Comparison of ENCODE assay signal across 13 cellular contexts in the genomic region with DNA sequence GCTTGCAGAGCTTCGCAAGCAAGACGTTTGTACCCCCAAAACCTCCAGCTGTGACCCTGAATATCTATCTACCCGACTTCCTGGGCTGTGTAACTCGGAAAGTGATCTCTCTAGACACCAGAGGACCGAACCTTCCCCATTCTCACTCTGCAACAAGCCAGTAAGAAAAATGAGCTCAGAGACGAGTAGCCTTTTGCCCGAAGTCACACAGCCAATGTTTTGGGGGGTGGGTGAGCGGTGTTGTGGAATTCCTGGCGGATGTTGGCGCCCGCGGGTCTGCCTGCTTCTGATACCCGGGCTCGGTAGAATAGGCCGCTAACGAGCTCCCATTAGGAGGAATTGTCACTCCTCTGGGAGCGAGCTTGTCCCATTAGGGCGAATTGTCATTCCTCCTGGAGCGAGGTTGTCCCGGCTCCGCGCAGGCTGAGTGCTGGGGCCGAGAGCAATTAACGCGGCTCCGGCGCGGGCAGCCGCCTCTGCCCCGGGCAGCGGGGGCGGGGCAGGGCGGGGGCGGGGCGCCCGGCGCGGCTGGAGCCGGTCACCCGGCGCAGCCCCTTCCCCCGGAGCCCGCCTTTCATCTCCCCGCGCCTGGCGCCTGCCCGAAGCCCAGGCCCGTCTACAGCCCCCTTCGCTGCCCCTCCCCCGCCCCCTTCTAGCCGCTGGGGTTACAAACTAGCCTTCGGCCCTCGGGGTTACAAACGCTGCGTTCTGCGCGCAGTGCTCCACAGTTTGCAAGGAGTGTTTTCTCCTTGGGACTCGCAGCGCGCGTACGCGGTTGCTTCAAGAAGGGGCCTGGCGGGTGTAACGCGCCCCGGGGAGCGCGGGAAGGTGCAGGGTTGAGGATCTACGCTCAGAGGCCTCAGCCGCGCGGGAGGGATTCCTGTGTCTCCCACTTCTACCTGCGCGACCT. TPM values are rescaled to one million over a fixed set of nuclear protein-coding genes. Genes with fewer than 3 reads are reported as not detected.
DNase-seq lines count a peak whose midpoint lies in the region; ATAC-seq, FAIRE-seq and TF ChIP-seq lines count a peak whose summit lies in the region.
"Had no signal": no experiment of that assay in that cellular context is flagged by ENCODE, and none has a peak within 500 bp of the region (broad histone marks: within the 10 kb centered on the region; RNA-seq: fewer than 3 reads in every experiment).

No MANE protein-coding gene starts in this region.

- no peaks in the 10 kb centered on the region for H3K9me3 Mint-ChIP-seq in activated naive CD8-positive, alpha-beta T cell (ENCODE audit: low read depth)
- H3K9me3 Mint-ChIP-seq in activated naive CD8-positive, alpha-beta T cell treated with anti-CD3 and anti-CD28 coated beads, Interleukin-2, amount 50 U/mL, for 24 hours = no peaks in the 10 kb centered on the region
- peaks cover 2% of the 10 kb centered on the region for H3K9me3 Mint-ChIP-seq in activated CD8-positive, alpha-beta memory T cell treated with anti-CD3 and anti-CD28 coated beads, Interleukin-2, amount 10 ng/mL, durations not matched to agents 7 days and 5 days (ENCODE audit: low read depth)

- in situ Hi-C loops in astrocyte of the cerebellum (cut with HindIII; ENCODE audit: low sequenced_read_pairs) = no loop called here

- no peaks in the 10 kb centered on the region for H4K20me1 ChIP-seq in keratinocyte (ENCODE audit: control insufficient read depth, extremely low read depth, insufficient read depth, low read length)

- peaks cover 61% of the 10 kb centered on the region for H3K27me3 Mint-ChIP-seq in activated naive CD8-positive, alpha-beta T cell
- peaks cover 77% of the 10 kb centered on the region for H3K27me3 Mint-ChIP-seq in activated naive CD8-positive, alpha-beta T cell treated with anti-CD3 and anti-CD28 coated beads, Interleukin-2, amount 50 U/mL, for 24 hours
- peaks cover 76% of the 10 kb centered on the region for H3K27me3 Mint-ChIP-seq in activated CD8-positive, alpha-beta memory T cell treated with anti-CD3 and anti-CD28 coated beads, Interleukin-2, amount 10 ng/mL, durations not matched to agents 7 days and 5 days

- dilution Hi-C loops in keratinocyte (cut with MboI; ENCODE audit: extremely low pct_ligation_motif_present, low sequenced_read_pairs) = no loop called here

- ATAC-seq in activated naive CD8-positive, alpha-beta T cell treated with anti-CD3 and anti-CD28 coated beads, Interleukin-2, amount 50 U/mL, for 24 hours = no peak
- no peak for ATAC-seq in thoracic aorta (ENCODE audit: insufficient number of reproducible peaks, low FRiP score, low read depth)
- ATAC-seq in activated CD8-positive, alpha-beta memory T cell treated with anti-CD3 and anti-CD28 coated beads, Interleukin-2, amount 10 ng/mL, durations not matched to agents 7 days and 5 days = no peak

- no peak overlapping the region for H3K9ac ChIP-seq in keratinocyte (ENCODE audit: control insufficient read depth, extremely low read depth, insufficient read depth, low read length)

- no peaks in the 10 kb centered on the region for H3K9me1 ChIP-seq in keratinocyte (ENCODE audit: control insufficient read depth, extremely low read depth, insufficient read depth, low read length)

- DNase-seq in activated naive CD8-positive, alpha-beta T cell treated with anti-CD3 and anti-CD28 coated beads, Interleukin-2, amount 50 U/mL, for 24 hours = no peak
- no peak for DNase-seq in astrocyte of the cerebellum (ENCODE audit: low read depth)
- no peak for DNase-seq in keratinocyte (ENCODE audit: low read depth, low spot score)
- no peak for DNase-seq in thoracic aorta (ENCODE audit: low spot score)
- no peak for DNase-seq in NCI-H2107 treated with DMSO at 0.1 percent for 48 hours (lab: John Stamatoyannopoulos, UW; ENCODE audit: unreplicated experiment)
- DNase-seq in activated CD8-positive, alpha-beta memory T cell treated with anti-CD3 and anti-CD28 coated beads, Interleukin-2, amount 10 ng/mL, durations not matched to agents 7 days and 5 days = no peak
- no peak for DNase-seq in Ammon's horn (ENCODE audit: low spot score)
- DNase-seq: activated CD8-positive, alpha-beta memory T cell treated with anti-CD3 and anti-CD28 coated beads, Interleukin-2, amount 50 U/mL, for 4 hours; GOT3; MM.1S; stimulated activated CD4-positive, alpha-beta T cell treated with anti-CD3 and anti-CD28 coated beads, Interleukin-2, amount 100 ng/mL, for 48 hours; T1000 had no signal

- peaks cover 45% of the 10 kb centered on the region for H3K27me3 ChIP-seq in keratinocyte (ENCODE audit: control insufficient read depth, extremely low read depth, insufficient read depth, low read length)
- peaks cover 15% of the 10 kb centered on the region for H3K27me3 ChIP-seq in thoracic aorta (replicated peaks; ENCODE audit: insufficient read depth)

- peak overlapping the region; percentile 46 for H3K4me3 Mint-ChIP-seq in activated naive CD8-positive, alpha-beta T cell
- no peak overlapping the region for H3K4me3 Mint-ChIP-seq in activated naive CD8-positive, alpha-beta T cell treated with anti-CD3 and anti-CD28 coated beads, Interleukin-2, amount 50 U/mL, for 24 hours
- H3K4me3 Mint-ChIP-seq in activated CD8-positive, alpha-beta memory T cell treated with anti-CD3 and anti-CD28 coated beads, Interleukin-2, amount 10 ng/mL, durations not matched to agents 7 days and 5 days = no peak overlapping the region

- peaks cover 2% of the 10 kb centered on the region for H3K79me2 ChIP-seq in keratinocyte (ENCODE audit: control insufficient read depth, insufficient read depth, low read length)

- H3K36me3 Mint-ChIP-seq in activated naive CD8-positive, alpha-beta T cell = no peaks in the 10 kb centered on the region
- no peaks in the 10 kb centered on the region for H3K36me3 Mint-ChIP-seq in activated naive CD8-positive, alpha-beta T cell treated with anti-CD3 and anti-CD28 coated beads, Interleukin-2, amount 50 U/mL, for 24 hours (ENCODE audit: low read depth)
- peaks cover 5% of the 10 kb centered on the region for H3K36me3 Mint-ChIP-seq in activated CD8-positive, alpha-beta memory T cell treated with anti-CD3 and anti-CD28 coated beads, Interleukin-2, amount 10 ng/mL, durations not matched to agents 7 days and 5 days

- TF ChIP-seq CTCF in astrocyte of the cerebellum (IDR thresholded peaks at IDR 0.05; ENCODE audit: low read depth, low read length, missing control alignments) = no peak
- no peak for TF ChIP-seq CTCF in keratinocyte (optimal IDR thresholded peaks at IDR 0.05 in 1 of 3, IDR thresholded peaks at IDR 0.05 in 1 of 3, conservative IDR thresholded peaks at IDR 0.05 in 1 of 3; ENCODE audit: extremely low read depth in 1 of 3, insufficient read depth in 2 of 3, low read length in 3 of 3)
- no peak for TF ChIP-seq CTCF in thoracic aorta (IDR thresholded peaks at IDR 0.05)

- no peak overlapping the region for H2AFZ ChIP-seq in keratinocyte (ENCODE audit: control insufficient read depth, low read length)

- H3K36me3 ChIP-seq in keratinocyte (ENCODE audit: control insufficient read depth in 2 of 2, extremely low read depth in 1 of 2, insufficient read depth in 2 of 2, low read length in 2 of 2) (no peaks in the 10 kb centered on the region), thoracic aorta (no peaks in the 10 kb centered on the region)

- H3K27ac ChIP-seq in keratinocyte (ENCODE audit: control insufficient read depth, insufficient read depth, low read length) (no peak overlapping the region), thoracic aorta (no peak overlapping the region)

- peaks cover 21% of the 10 kb centered on the region for H3K4me1 Mint-ChIP-seq in activated naive CD8-positive, alpha-beta T cell (ENCODE audit: low read depth)
- H3K4me1 Mint-ChIP-seq in activated naive CD8-positive, alpha-beta T cell treated with anti-CD3 and anti-CD28 coated beads, Interleukin-2, amount 50 U/mL, for 24 hours = peaks cover 7% of the 10 kb centered on the region
- peaks cover 2% of the 10 kb centered on the region for H3K4me1 Mint-ChIP-seq in activated CD8-positive, alpha-beta memory T cell treated with anti-CD3 and anti-CD28 coated beads, Interleukin-2, amount 10 ng/mL, durations not matched to agents 7 days and 5 days

- H3K4me1 ChIP-seq in keratinocyte (ENCODE audit: control insufficient read depth, extremely low read depth, insufficient read depth, low read length) (peaks cover 18% of the 10 kb centered on the region), thoracic aorta (ENCODE audit: control insufficient read depth in 1 of 2, low read depth in 2 of 2) (peaks cover 10 to 24% of the 10 kb centered on the region in 2 donors)

- FAIRE-seq in keratinocyte (lab: Jason Lieb, UNC) = no peak

- H3K27ac Mint-ChIP-seq in activated naive CD8-positive, alpha-beta T cell = no peak overlapping the region
- H3K27ac Mint-ChIP-seq in activated naive CD8-positive, alpha-beta T cell treated with anti-CD3 and anti-CD28 coated beads, Interleukin-2, amount 50 U/mL, for 24 hours = no peak overlapping the region
- H3K27ac Mint-ChIP-seq in activated CD8-positive, alpha-beta memory T cell treated with anti-CD3 and anti-CD28 coated beads, Interleukin-2, amount 10 ng/mL, durations not matched to agents 7 days and 5 days = no peak overlapping the region

- H3K9me3 ChIP-seq in keratinocyte (ENCODE audit: control insufficient read depth, low read depth, low read length) = no peaks in the 10 kb centered on the region
- H3K9me3 ChIP-seq in thoracic aorta = no peaks in the 10 kb centered on the region

- H3K4me3 ChIP-seq in astrocyte of the cerebellum (ENCODE audit: low read depth, low read length) = peak overlapping the region; percentile 35
- peak overlapping the region; percentile 18 to 43 (median 32) for H3K4me3 ChIP-seq in keratinocyte (ENCODE audit: control insufficient read depth in 2 of 3, extremely low read depth in 1 of 3, insufficient read depth in 2 of 3, low read depth in 1 of 3, low read length in 3 of 3)
- H3K4me3 ChIP-seq in thoracic aorta = peak overlapping the region; percentile 47

- peak overlapping the region; percentile 71 for H3K4me2 ChIP-seq in keratinocyte (ENCODE audit: control insufficient read depth, extremely low read depth, insufficient read depth, low read depth, low read length)

- CTCF ChIA-PET in activated CD8-positive, alpha-beta memory T cell treated with anti-CD3 and anti-CD28 coated beads, Interleukin-2, amount 10 ng/mL, durations not matched to agents 7 days and 5 days (lab: Charles Lee) = no interaction called here

RNA-seq across cellular contexts. Expression of a gene that starts 3.5 kb away (rescaled TPM):
- 2.7 to 4.0 TPM (median 3.6 TPM) in 3 replicates for polyA plus RNA-seq in keratinocyte
- polyA plus RNA-seq in keratinocyte (2011; ENCODE audit: low read depth) = 2.1 TPM
- 3.2 and 3.8 TPM in 2 replicates for polyA plus RNA-seq in keratinocyte (2011; cell fraction: cytosol; rRNA removed)
- polyA plus RNA-seq in keratinocyte (2011; cell fraction: nucleus; rRNA removed) = 3.3 and 4.1 TPM in 2 replicates
- polyA plus RNA-seq in keratinocyte (2012; ENCODE audit: low replicate concordance) = 3.2 and 4.3 TPM in 2 replicates
- 4.0 to 7.7 TPM (median 5.7 TPM) in 3 replicates for polyA minus RNA-seq in keratinocyte
- polyA minus RNA-seq in keratinocyte (2011; cell fraction: cytosol; rRNA and poly(A)+ RNA removed) = 3.5 TPM
- 2.0 and 2.3 TPM in 2 replicates for polyA minus RNA-seq in keratinocyte (2011; cell fraction: nucleus; rRNA and poly(A)+ RNA removed)
- total RNA-seq in thoracic aorta = 1 to 10 TPM in 1 of 2 donors, not detected in 1; 2.0 TPM
- total RNA-seq in activated CD8-positive, alpha-beta memory T cell treated with anti-CD3 and anti-CD28 coated beads, Interleukin-2, amount 10 ng/mL, durations not matched to agents 7 days and 5 days = not detected
